ENCODE assay signal across 8 cellular contexts in genomic region chrX:40266490-40267333, GRCh38.
DNase-seq lines count a peak whose midpoint lies in the region; ATAC-seq and TF ChIP-seq lines count a peak whose summit lies in the region.

No MANE protein-coding gene starts in this region.

- H3K9me3 ChIP-seq in KOPT-K1 (ENCODE audit: insufficient read depth, low read length, poor library complexity, severe bottlenecking): peaks cover 7% of the 10 kb centered on the region
- H3K9me3 ChIP-seq in SJSA1 (replicated peaks): no peaks in the 10 kb centered on the region
- no peaks in the 10 kb centered on the region for H3K9me3 ChIP-seq in upper lobe of right lung

- H3K4me3 Mint-ChIP-seq in activated naive CD8-positive, alpha-beta T cell: peak overlapping the region; percentile 73
- H3K4me3 Mint-ChIP-seq in osteocyte (ENCODE audit: unreplicated experiment): peak overlapping the region; percentile 71

- no peaks in the 10 kb centered on the region for H3K36me3 ChIP-seq in KOPT-K1 (ENCODE audit: insufficient read depth, low read length)
- H3K36me3 ChIP-seq in SJSA1: no peaks in the 10 kb centered on the region
- no peaks in the 10 kb centered on the region for H3K36me3 ChIP-seq in upper lobe of right lung

- H3K4me1 Mint-ChIP-seq in activated naive CD8-positive, alpha-beta T cell (ENCODE audit: low read depth): peaks cover 5% of the 10 kb centered on the region
- H3K4me1 Mint-ChIP-seq in osteocyte (ENCODE audit: unreplicated experiment): peaks cover 50% of the 10 kb centered on the region

- H3K27ac ChIP-seq in KOPT-K1 (ENCODE audit: low read depth, low read length, poor library complexity, severe bottlenecking) (peak overlapping the region; percentile 64), SJSA1 (peak overlapping the region; percentile 63), upper lobe of right lung (peak overlapping the region; percentile 63)

- H3K27me3 Mint-ChIP-seq in activated naive CD8-positive, alpha-beta T cell: no peaks in the 10 kb centered on the region
- no peaks in the 10 kb centered on the region for H3K27me3 Mint-ChIP-seq in osteocyte (ENCODE audit: unreplicated experiment)

- peak overlapping the region; percentile 34 for H3K27ac Mint-ChIP-seq in activated naive CD8-positive, alpha-beta T cell
- peak overlapping the region; percentile 85 for H3K27ac Mint-ChIP-seq in osteocyte (ENCODE audit: unreplicated experiment)

- peak; percentile 72 for TF ChIP-seq CTCF in osteocyte (IDR thresholded peaks at IDR 0.05)
- TF ChIP-seq CTCF in upper lobe of right lung (IDR thresholded peaks at IDR 0.05): peak; percentile 66

- ATAC-seq in Right ventricle myocardium inferior: peak; percentile 85
- peak; percentile 92 for ATAC-seq in upper lobe of right lung
- ATAC-seq in HG03457 (IDR thresholded peaks at IDR 0.05; ENCODE audit: unreplicated experiment): no peak

- peak; percentile 71 for DNase-seq in ELR (ENCODE audit: low read depth)
- peak; percentile 63 to 69 for DNase-seq in SJSA1 (ENCODE audit: low read depth in 1 of 2, low spot score in 2 of 2)
- peak; percentile 80 for DNase-seq in Right ventricle myocardium inferior (ENCODE audit: missing footprints)
- peak; percentile 88 for DNase-seq in osteocyte (ENCODE audit: extremely low spot score, unreplicated experiment)
- DNase-seq in upper lobe of right lung: peak; percentile 86

- H3K4me3 ChIP-seq in SJSA1 (peak overlapping the region; percentile 41), upper lobe of right lung (peak overlapping the region; percentile 52)

- H3K4me1 ChIP-seq in SJSA1 (replicated peaks) (peaks cover 70% of the 10 kb centered on the region), upper lobe of right lung (no peaks in the 10 kb centered on the region)

- no peaks in the 10 kb centered on the region for H3K9me3 Mint-ChIP-seq in activated naive CD8-positive, alpha-beta T cell (ENCODE audit: low read depth)
- H3K9me3 Mint-ChIP-seq in osteocyte (ENCODE audit: unreplicated experiment): no peaks in the 10 kb centered on the region

- no peaks in the 10 kb centered on the region for H3K27me3 ChIP-seq in SJSA1 (replicated peaks)
- H3K27me3 ChIP-seq in upper lobe of right lung: no peaks in the 10 kb centered on the region

- H3K36me3 Mint-ChIP-seq in activated naive CD8-positive, alpha-beta T cell: no peaks in the 10 kb centered on the region
- H3K36me3 Mint-ChIP-seq in osteocyte (ENCODE audit: unreplicated experiment): no peaks in the 10 kb centered on the region

- intact Hi-C loops in Right ventricle myocardium inferior (cut with DNase I): loop anchor here (1.0 to 10.0 kb wide), 5 partner anchors 89 to 534 kb away; no protein-coding TSS in a partner anchor
- intact Hi-C loops in upper lobe of right lung (cut with DNase I): no loop called here
